In genomic region chr6:30913721-30914075, GRCh38 we compare ENCODE assay signal across 8 cellular contexts. TPM values are rescaled to one million over a fixed set of nuclear protein-coding genes. Genes with fewer than 3 reads are reported as not detected.
A peak's percentile ranks its signal among the peaks of the same experiment; 100 is the strongest.
DNase-seq lines count a peak whose midpoint lies in the region; ATAC-seq and TF ChIP-seq lines count a peak whose summit lies in the region.

No MANE protein-coding gene starts in this region.

- peak overlapping the region; percentile 94 for H3K4me3 Mint-ChIP-seq in T-helper 17 cell

- H3K27ac ChIP-seq in heart right ventricle (peak overlapping the region; percentile 33 to 98 (median 93)), skeletal muscle tissue (ENCODE audit: low read depth, low read length) (peak overlapping the region; percentile 93)

- no peak for TF ChIP-seq CTCF in heart right ventricle (IDR thresholded peaks at IDR 0.05)

- H3K36me3 Mint-ChIP-seq in T-helper 17 cell (ENCODE audit: low read depth) = peaks cover 4% of the 10 kb centered on the region

- H3K4me1 ChIP-seq in heart right ventricle (peaks cover 5 to 36% (median 29%) of the 10 kb centered on the region in 9 donors), skeletal muscle tissue (ENCODE audit: control insufficient read depth in 3 of 3, insufficient read depth in 3 of 3, low read length in 3 of 3) (peaks cover 30 to 40% (median 38%) of the 10 kb centered on the region in 3 donors)

- no peaks in the 10 kb centered on the region for H3K27me3 ChIP-seq in heart right ventricle
- H3K27me3 ChIP-seq in skeletal muscle tissue (ENCODE audit: control insufficient read depth in 3 of 3, insufficient read depth in 3 of 3, low read length in 3 of 3) = no peaks in the 10 kb centered on the region

- H3K9me3 ChIP-seq in T-helper 17 cell (ENCODE audit: control insufficient read depth, low read length, poor library complexity, severe bottlenecking) (no peaks in the 10 kb centered on the region), heart right ventricle (no peaks in the 10 kb centered on the region), skeletal muscle tissue (ENCODE audit: control insufficient read depth in 3 of 3, low read length in 3 of 3) (no peaks in the 10 kb centered on the region)

- H3K36me3 ChIP-seq in heart right ventricle = peaks cover 0 to 66% (median 32%) of the 10 kb centered on the region in 9 donors
- H3K36me3 ChIP-seq in skeletal muscle tissue (ENCODE audit: control insufficient read depth in 3 of 3, insufficient read depth in 3 of 3, low read length in 3 of 3) = peaks cover 34 to 50% (median 43%) of the 10 kb centered on the region in 3 donors

- H3K9ac ChIP-seq in skeletal muscle tissue (ENCODE audit: low read depth in 1 of 3, low read length in 3 of 3) = peak overlapping the region; percentile 82 to 96 (median 94)

- H3K4me1 Mint-ChIP-seq in T-helper 17 cell = peaks cover 36% of the 10 kb centered on the region

- DNase-seq in T-helper 17 cell (no peak), heart right ventricle (no peak), NCI-H2081 (lab: John Stamatoyannopoulos, UW) (no peak), T-helper 9 cell (no peak)
- no peak for DNase-seq in stimulated activated CD4-positive, alpha-beta T cell treated with anti-CD3 and anti-CD28 coated beads, Interleukin-12 subunit alpha, Interleukin-12 subunit beta, amount 100 ng/mL, for 4 hours
- DNase-seq in stimulated activated naive CD4-positive, alpha-beta T cell (lab: John Stamatoyannopoulos, UW) = no peak

- peak overlapping the region; percentile 40 to 86 (median 62) for H3K4me3 ChIP-seq in heart right ventricle
- H3K4me3 ChIP-seq in skeletal muscle tissue (ENCODE audit: low read length in 3 of 3) = peak overlapping the region; percentile 78 to 86 (median 83)

- WGBS in heart right ventricle, 2 donors = 4 to 5% methylated on average over 31 of the region's 31 CpGs

- intact Hi-C loops in heart right ventricle (cut with DNase I) = loop anchor here in 6 of 10 donors (1.0 to 10.0 kb wide), 6 partner anchors 129 to 159 kb away; no protein-coding TSS in a partner anchor

- H3K27ac Mint-ChIP-seq in T-helper 17 cell = no peak overlapping the region

- peak; percentile 16 for ATAC-seq in GM21717 (IDR thresholded peaks at IDR 0.05; ENCODE audit: unreplicated experiment)
- ATAC-seq in T-helper 17 cell = no peak
- ATAC-seq in heart right ventricle = peak; percentile 25 to 66 (median 50)

- H3K27me3 Mint-ChIP-seq in T-helper 17 cell = no peaks in the 10 kb centered on the region

RNA-seq across cellular contexts. Expression of gene VARS2, which starts 0.3 kb away (rescaled TPM):
- total RNA-seq in T-helper 17 cell (10 to 100 TPM; 24.4 to 30.5 TPM), heart right ventricle (10 to 100 TPM; 13.4 to 28.4 (median 22.5) TPM), skeletal muscle tissue (12.5 TPM)
- polyA plus RNA-seq in heart right ventricle = 10 to 100 TPM in 1 of 2 donors, 1 to 10 TPM in 1; 9.3 to 26.0 TPM

RNA-seq across cellular contexts. Expression of gene GTF2H4, which starts 5.7 kb away (rescaled TPM):
- total RNA-seq in T-helper 17 cell (10 to 100 TPM; 11.6 to 19.7 TPM), heart right ventricle (10 to 100 TPM in 8 of 10 donors, 1 to 10 TPM in 2; 8.3 to 25.1 (median 12.5) TPM), skeletal muscle tissue (7.3 TPM)
- polyA plus RNA-seq in heart right ventricle = 10 to 100 TPM; 15.9 to 27.0 TPM

RNA-seq across cellular contexts. Expression of gene SFTA2, which starts 18.3 kb away (rescaled TPM):
- total RNA-seq in T-helper 17 cell (not detected), heart right ventricle (not detected), skeletal muscle tissue (not detected)
- not detected for polyA plus RNA-seq in heart right ventricle

RNA-seq across cellular contexts. Expression of gene MUCL3, which starts 27.1 kb away (rescaled TPM):
- total RNA-seq in T-helper 17 cell (not detected), heart right ventricle (under 1 TPM in 1 of 10 donors, not detected in 9; 0.08 TPM), skeletal muscle tissue (not detected)
- not detected for polyA plus RNA-seq in heart right ventricle

RNA-seq across cellular contexts. Expression of gene DDR1, which starts 29.4 kb away (rescaled TPM):
- total RNA-seq in T-helper 17 cell (1 to 10 TPM; 1.8 to 5.6 TPM), heart right ventricle (10 to 100 TPM; 15.5 to 49.2 (median 26.9) TPM), skeletal muscle tissue (40.7 TPM)
- 10 to 100 TPM in 1 of 2 donors, 1 to 10 TPM in 1; 7.3 to 12.1 TPM for polyA plus RNA-seq in heart right ventricle
